ENCODE assay signal across 9 cellular contexts in genomic region chr3:155080692-155081091, GRCh38. TPM values are rescaled to one million over a fixed set of nuclear protein-coding genes. Genes with fewer than 3 reads are reported as not detected.
DNase-seq lines count a peak whose midpoint lies in the region; ATAC-seq and TF ChIP-seq lines count a peak whose summit lies in the region.
"Had no signal": no experiment of that assay in that cellular context is flagged by ENCODE, and none has a peak within 500 bp of the region (broad histone marks: within the 10 kb centered on the region; RNA-seq: fewer than 3 reads in every experiment).

No MANE protein-coding gene starts in this region.

- H3K79me1 ChIP-seq in IMR-90 (ENCODE audit: low read depth in 1 of 2, low read length in 2 of 2) = no peaks in the 10 kb centered on the region; a peak in 1 of 4 replicates

- CTCF ChIA-PET in IMR-90 (lab: Yijun Ruan, JAX) = no interaction called here

- H3K27me3 Mint-ChIP-seq in chondrocyte (ENCODE audit: low read depth) (peaks cover 33% of the 10 kb centered on the region), mesothelial cell of epicardium (ENCODE audit: low read depth) (peaks cover 24% of the 10 kb centered on the region)

- H2AK5ac ChIP-seq in IMR-90 (ENCODE audit: low read depth, low read length) = no peak overlapping the region

- H3K4me1 ChIP-seq in ACC112 (ENCODE audit: control insufficient read depth, insufficient read depth, low read length, unreplicated experiment) (peaks cover 25% of the 10 kb centered on the region), IMR-90 (ENCODE audit: control insufficient read depth, insufficient read depth, low read length) (0 out of 2 replicates have a peak, but pooled peaks cover 2% of the 10 kb centered on the region)

- H3K4me2 ChIP-seq in IMR-90 (ENCODE audit: low read depth, low read length) = peak overlapping the region; percentile 96

- H3K27me3 ChIP-seq in ACC112 (ENCODE audit: insufficient read depth, low read length) (no peaks in the 10 kb centered on the region), IMR-90 (ENCODE audit: control insufficient read depth, insufficient read depth, low read length) (peaks cover 5% of the 10 kb centered on the region)

- H3K4ac ChIP-seq in IMR-90 (ENCODE audit: low read depth, low read length) = no peak overlapping the region; the same call in 1 of the 2 replicates

- H2AK9ac ChIP-seq in IMR-90 (replicated peaks; ENCODE audit: low read depth, low read length, poor library complexity) = no peak overlapping the region

- BruUV-seq in IMR-90 (replicated peaks; lab: Mats Ljungman, UMichigan) = TSS peak; percentile 53

- WGBS in IMR-90 (ENCODE audit: extremely low coverage in 2 of 2, insufficient read length in 1 of 2), 2 experiments = 0% methylated on average over 1 of the region's 8 CpGs; no CpG with 5 or more reads in 1 of the 2 experiments

- TF ChIP-seq CTCF in IMR-90 (conservative IDR thresholded peaks at IDR 0.05; ENCODE audit: low read depth, low read length) = no peak
- TF ChIP-seq CTCF in chondrocyte (IDR thresholded peaks at IDR 0.05) = no peak
- no peak for TF ChIP-seq CTCF in mesothelial cell of epicardium (IDR thresholded peaks at IDR 0.05; ENCODE audit: unreplicated experiment)
- no peak for TF ChIP-seq CTCF in omental fat pad (IDR thresholded peaks at IDR 0.05)

- peaks cover 39% of the 10 kb centered on the region for H3K79me2 ChIP-seq in ACC112 (ENCODE audit: control insufficient read depth, insufficient read depth, low read length, unreplicated experiment)

- no peaks in the 10 kb centered on the region for H3K36me3 Mint-ChIP-seq in chondrocyte (ENCODE audit: low read depth)
- H3K36me3 Mint-ChIP-seq in mesothelial cell of epicardium = peaks cover 1% of the 10 kb centered on the region

- H3K9me1 ChIP-seq in IMR-90 (ENCODE audit: insufficient read depth, low read length) = no peaks in the 10 kb centered on the region; the same call in 1 of the 2 replicates

- no peaks in the 10 kb centered on the region for H4K20me1 ChIP-seq in IMR-90 (ENCODE audit: insufficient read depth, low read length)

- peaks cover 19% of the 10 kb centered on the region for H3K4me1 Mint-ChIP-seq in chondrocyte (ENCODE audit: low read depth)
- peaks cover 28% of the 10 kb centered on the region for H3K4me1 Mint-ChIP-seq in mesothelial cell of epicardium

- H3K27ac Mint-ChIP-seq in chondrocyte (ENCODE audit: unreplicated experiment) (no peak overlapping the region), mesothelial cell of epicardium (no peak overlapping the region)

- ATAC-seq in IMR-90 (ENCODE audit: low read depth) (no peak), omental fat pad (ENCODE audit: low FRiP score) (no peak), HG03025 (IDR thresholded peaks at IDR 0.05; ENCODE audit: low FRiP score, unreplicated experiment) (no peak)

- H2AFZ ChIP-seq in ACC112 (ENCODE audit: low read length, unreplicated experiment) = peak overlapping the region; percentile 91
- H2AFZ ChIP-seq in IMR-90 (replicated peaks; ENCODE audit: low read length, poor library complexity) = no peak overlapping the region

- no peak overlapping the region for H2BK20ac ChIP-seq in IMR-90 (ENCODE audit: low read depth, low read length)

- DNase-seq in IMR-90 = no peak
- no peak for DNase-seq in chondrocyte (ENCODE audit: low spot score)
- DNase-seq in mesothelial cell of epicardium (ENCODE audit: low spot score in 2 of 2, unreplicated experiment in 2 of 2) = no peak
- DNase-seq in omental fat pad (ENCODE audit: low spot score) = no peak
- DNase-seq in activated gamma-delta T cell (lab: John Stamatoyannopoulos, UW) = no peak
- DNase-seq in COR-L47 (lab: John Stamatoyannopoulos, UW) = no peak
- DNase-seq: DMS153 had no signal

- POLR2A ChIA-PET in IMR-90 (lab: Charles Lee; ENCODE audit: unreplicated experiment) = no interaction called here

- H3K36me3 ChIP-seq in ACC112 (ENCODE audit: insufficient read depth, low read length) = 0 out of 2 replicates have a peak, but pooled peaks cover 6% of the 10 kb centered on the region
- H3K36me3 ChIP-seq in IMR-90 (ENCODE audit: control insufficient read depth, insufficient read depth, low read length) = peaks cover 2% of the 10 kb centered on the region; the same call in 1 of the 2 replicates

- H3K4me3 Mint-ChIP-seq in chondrocyte (ENCODE audit: unreplicated experiment) (peak overlapping the region; percentile 65), mesothelial cell of epicardium (peak overlapping the region; percentile 74)

- dilution Hi-C loops in IMR-90 (cut with HindIII; ENCODE audit: low sequenced_read_pairs, unreplicated experiment) = no loop called here

- H3K27ac ChIP-seq in ACC112 (ENCODE audit: low read depth, low read length) (peak overlapping the region; percentile 60), IMR-90 (ENCODE audit: insufficient read depth, low read length) (no peak overlapping the region)

- H3K18ac ChIP-seq in IMR-90 (ENCODE audit: low read depth, low read length) = peak overlapping the region; percentile 24; the same call in 1 of the 2 replicates

- H3K14ac ChIP-seq in IMR-90 (replicated peaks; ENCODE audit: low read depth, low read length) = 0 out of 2 replicates have a peak overlapping the region, but pooled peaks have one; percentile 5

- peak overlapping the region; percentile 12; the same call in 1 of the 2 replicates for H4K5ac ChIP-seq in IMR-90 (ENCODE audit: low read depth, low read length)

- no peak overlapping the region for H3K56ac ChIP-seq in IMR-90 (ENCODE audit: extremely low read depth, insufficient read depth, low read length)

- H2BK5ac ChIP-seq in IMR-90 (ENCODE audit: low read depth, low read length, poor library complexity, severe bottlenecking) = no peak overlapping the region

- no peak overlapping the region for H2BK15ac ChIP-seq in IMR-90 (ENCODE audit: low read depth, low read length)

- in situ Hi-C loops in IMR-90 (cut with MboI; ENCODE audit: low sequenced_read_pairs) = no loop called here

- no peak for TF ChIP-seq RAD21 in IMR-90 (IDR thresholded peaks at IDR 0.05; ENCODE audit: low read length)

- intact Hi-C loops in IMR-90 (cut with micrococcal nuclease) = loop anchor here (1.0 to 2.0 kb wide), 2 partner anchors 34 to 176 kb away; no protein-coding TSS in a partner anchor

- peak overlapping the region; percentile 31; the same call in 1 of the 2 replicates for H3K9ac ChIP-seq in IMR-90 (ENCODE audit: low read depth, low read length)

- H4K8ac ChIP-seq in IMR-90 (ENCODE audit: low read depth in 2 of 2, low read length in 2 of 2) = peak overlapping the region in 1 of 2 experiments; percentile 4; a peak in 1 of 4 replicates

- peaks cover 3% of the 10 kb centered on the region for H3K9me3 Mint-ChIP-seq in chondrocyte (ENCODE audit: low read depth)
- peaks cover 4% of the 10 kb centered on the region for H3K9me3 Mint-ChIP-seq in mesothelial cell of epicardium

- H3K4me3 ChIP-seq in ACC112 (ENCODE audit: low read depth, low read length) (peak overlapping the region; percentile 94), IMR-90 (ENCODE audit: insufficient read depth, low read depth, low read length) (peak overlapping the region; percentile 65)

- no peak for TF ChIP-seq POLR2A in IMR-90 (IDR thresholded peaks at IDR 0.05; ENCODE audit: low read depth, low read length)

- no peak overlapping the region for H2BK120ac ChIP-seq in IMR-90 (ENCODE audit: low read depth, low read length)

- no peak overlapping the region for H4K91ac ChIP-seq in IMR-90 (ENCODE audit: insufficient read depth, low read depth, low read length)

- no peak overlapping the region for H3K23ac ChIP-seq in IMR-90 (ENCODE audit: low read depth, low read length)

- H3K9me3 ChIP-seq in IMR-90 (ENCODE audit: control insufficient read depth, insufficient read depth, low read length) = no peaks in the 10 kb centered on the region

TF ChIP-seq in IMR-90, 13 proteins besides CTCF, POLR2A, EP300 and RAD21:
- TF ChIP-seq, protein P1, sequence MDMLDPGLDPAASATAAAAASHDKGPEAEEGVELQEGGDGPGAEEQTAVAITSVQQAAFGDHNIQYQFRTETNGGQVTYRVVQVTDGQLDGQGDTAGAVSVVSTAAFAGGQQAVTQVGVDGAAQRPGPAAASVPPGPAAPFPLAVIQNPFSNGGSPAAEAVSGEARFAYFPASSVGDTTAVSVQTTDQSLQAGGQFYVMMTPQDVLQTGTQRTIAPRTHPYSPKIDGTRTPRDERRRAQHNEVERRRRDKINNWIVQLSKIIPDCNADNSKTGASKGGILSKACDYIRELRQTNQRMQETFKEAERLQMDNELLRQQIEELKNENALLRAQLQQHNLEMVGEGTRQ (IDR thresholded peaks at IDR 0.05; ENCODE audit: low read depth, low read length) = no peak
- TF ChIP-seq MAZ (IDR thresholded peaks at IDR 0.05; ENCODE audit: borderline replicate concordance, low read depth, low read length) = no peak
- TF ChIP-seq CEBPB (IDR thresholded peaks at IDR 0.05; ENCODE audit: low read depth, low read length) = no peak
- no peak for TF ChIP-seq NFE2L2 (IDR thresholded peaks at IDR 0.05; ENCODE audit: low read depth, low read length)
- TF ChIP-seq MXI1 (IDR thresholded peaks at IDR 0.05; ENCODE audit: borderline replicate concordance, low read depth, low read length) = no peak
- no peak for TF ChIP-seq SMC3 (IDR thresholded peaks at IDR 0.05; ENCODE audit: low read depth, low read length)
- peak; percentile 72 for TF ChIP-seq MAFK (IDR thresholded peaks at IDR 0.05; ENCODE audit: low read depth, low read length)
- no peak for TF ChIP-seq ELK1 (IDR thresholded peaks at IDR 0.05; ENCODE audit: borderline replicate concordance, low read depth, low read length)
- no peak for TF ChIP-seq RCOR1 (IDR thresholded peaks at IDR 0.05; ENCODE audit: insufficient replicate concordance, low read length)

RNA-seq across cellular contexts. Expression of gene MME, which starts 0.6 kb away (rescaled TPM):
- total RNA-seq in IMR-90 (2012; rRNA removed) (19.4 and 22.8 TPM in 2 replicates), chondrocyte (1.7 to 8.9 TPM (median 2.5 TPM) in 3 replicates), mesothelial cell of epicardium (29.3 to 33.3 TPM (median 31.7 TPM) in 3 replicates), omental fat pad (100 to 1,000 TPM in 3 of 4 donors, 10 to 100 TPM in 1; 33.1 to 174 (median 108) TPM)
- 7.5 and 11.7 TPM in 2 replicates for polyA plus RNA-seq in IMR-90 (2012; rRNA removed)
- 2.2 and 6.1 TPM in 2 replicates for polyA plus RNA-seq in IMR-90 (2012; cell fraction: cytosol; rRNA removed)
- 2.2 and 16.5 TPM in 2 replicates for polyA plus RNA-seq in IMR-90 (2012; cell fraction: nucleus; rRNA removed; ENCODE audit: low replicate concordance)
